In genomic region chr5:14996997-14997396, GRCh38 we compare ENCODE assay signal across 1 cellular context.
TF ChIP-seq lines count a peak whose summit lies in the region.

No MANE protein-coding gene starts in this region.

TF ChIP-seq in HepG2, 621 proteins besides CTCF, POLR2A, EP300 and RAD21 (continued from another document):
- TF ChIP-seq, protein P1, sequence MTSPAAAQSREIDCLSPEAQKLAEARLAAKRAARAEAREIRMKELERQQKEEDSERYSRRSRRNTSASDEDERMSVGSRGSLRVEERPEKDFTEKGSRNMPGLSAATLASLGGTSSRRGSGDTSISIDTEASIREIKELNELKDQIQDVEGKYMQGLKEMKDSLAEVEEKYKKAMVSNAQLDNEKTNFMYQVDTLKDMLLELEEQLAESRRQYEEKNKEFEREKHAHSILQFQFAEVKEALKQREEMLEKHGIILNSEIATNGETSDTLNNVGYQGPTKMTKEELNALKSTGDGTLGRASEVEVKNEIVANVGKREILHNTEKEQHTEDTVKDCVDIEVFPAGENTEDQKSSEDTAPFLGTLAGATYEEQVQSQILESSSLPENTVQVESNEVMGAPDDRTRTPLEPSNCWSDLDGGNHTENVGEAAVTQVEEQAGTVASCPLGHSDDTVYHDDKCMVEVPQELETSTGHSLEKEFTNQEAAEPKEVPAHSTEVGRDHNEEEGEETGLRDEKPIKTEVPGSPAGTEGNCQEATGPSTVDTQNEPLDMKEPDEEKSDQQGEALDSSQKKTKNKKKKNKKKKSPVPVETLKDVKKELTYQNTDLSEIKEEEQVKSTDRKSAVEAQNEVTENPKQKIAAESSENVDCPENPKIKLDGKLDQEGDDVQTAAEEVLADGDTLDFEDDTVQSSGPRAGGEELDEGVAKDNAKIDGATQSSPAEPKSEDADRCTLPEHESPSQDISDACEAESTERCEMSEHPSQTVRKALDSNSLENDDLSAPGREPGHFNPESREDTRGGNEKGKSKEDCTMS (CRISPR knock-in tag; conservative IDR thresholded peaks at IDR 0.05) = no peak
- TF ChIP-seq CAMTA2 (CRISPR knock-in tag; IDR thresholded peaks at IDR 0.05; ENCODE audit: borderline replicate concordance) = no peak
- TF ChIP-seq SMAD3 (CRISPR knock-in tag; IDR thresholded peaks at IDR 0.05) = no peak
- no peak for TF ChIP-seq NR2C2 (CRISPR knock-in tag; IDR thresholded peaks at IDR 0.05; ENCODE audit: borderline replicate concordance)
- TF ChIP-seq BRCA1 (CRISPR knock-in tag; IDR thresholded peaks at IDR 0.05) = no peak
